Comparison of ENCODE assay signal across 23 cellular contexts in genomic region chr15:43941555-43941954, GRCh38.
A peak's percentile ranks its signal among the peaks of the same experiment; 100 is the strongest.
DNase-seq lines count a peak whose midpoint lies in the region; ATAC-seq and TF ChIP-seq lines count a peak whose summit lies in the region.
"Had no signal": no experiment of that assay in that cellular context is flagged by ENCODE, and none has a peak within 500 bp of the region (broad histone marks: within the 10 kb centered on the region; RNA-seq: fewer than 3 reads in every experiment).

No MANE protein-coding gene starts in this region.

- no peak overlapping the region for H3K9ac ChIP-seq in adipocyte (ENCODE audit: low read length)
- H3K9ac ChIP-seq: neural progenitor cell had no signal

- H3K4me1 ChIP-seq in adipocyte (ENCODE audit: control insufficient read depth, insufficient read depth, low read length) (peaks cover 13% of the 10 kb centered on the region), body of pancreas (no peaks in the 10 kb centered on the region)
- H3K4me1 ChIP-seq: gastrocnemius medialis, HAP-1, neural progenitor cell, psoas muscle, SJSA1 had no signal

- ATAC-seq in GM18498 (IDR thresholded peaks at IDR 0.05; ENCODE audit: unreplicated experiment) (peak; percentile 72), GM21390 (IDR thresholded peaks at IDR 0.05; ENCODE audit: unreplicated experiment) (peak; percentile 69), HG03066 (IDR thresholded peaks at IDR 0.05; ENCODE audit: low read depth, unreplicated experiment) (peak; percentile 74), body of pancreas (no peak)
- ATAC-seq: activated T-helper 17 cell treated with anti-CD3 and anti-CD28 coated beads, Interleukin-2, amount 50 U/mL, for 72 hours; gastrocnemius medialis; PC-3; psoas muscle had no signal

- H3K27me3 ChIP-seq in adipocyte (replicated peaks; ENCODE audit: control insufficient read depth, insufficient read depth, low read length) (no peaks in the 10 kb centered on the region), body of pancreas (no peaks in the 10 kb centered on the region)
- H3K27me3 ChIP-seq: gastrocnemius medialis, neural progenitor cell, SJSA1 had no signal

- H3K36me3 ChIP-seq in adipocyte (ENCODE audit: control insufficient read depth, insufficient read depth, low read length, severe bottlenecking) = no peaks in the 10 kb centered on the region
- H3K36me3 ChIP-seq in body of pancreas (replicated peaks in 1 of 2; ENCODE audit: insufficient read depth in 1 of 2, low read depth in 2 of 2) = no peaks in the 10 kb centered on the region
- H3K36me3 ChIP-seq: gastrocnemius medialis, HAP-1, neural progenitor cell, SJSA1 had no signal

- no peaks in the 10 kb centered on the region for H3K9me3 ChIP-seq in adipocyte (ENCODE audit: control insufficient read depth, low read length)
- H3K9me3 ChIP-seq in body of pancreas = no peaks in the 10 kb centered on the region
- H3K9me3 ChIP-seq: gastrocnemius medialis, HAP-1, psoas muscle, SJSA1 had no signal

- WGBS in body of pancreas, 2 donors = 85 to 87% methylated on average over 3 of the region's 3 CpGs

- intact Hi-C loops in body of pancreas (cut with DNase I) = no loop called here

- DNase-seq in adipocyte (ENCODE audit: low read depth) = peak; percentile 4
- no peak for DNase-seq in activated CD4-positive, alpha-beta T cell treated with anti-CD3 and anti-CD28 coated beads for 1 hour
- DNase-seq in NCI-H748 treated with DMSO at 0.1 percent for 48 hours (lab: John Stamatoyannopoulos, UW) = no peak
- DNase-seq in body of pancreas = no peak
- no peak for DNase-seq in hepatic stellate cell (ENCODE audit: low spot score)
- DNase-seq: CD4-positive, alpha-beta T cell; DMS53; erythroblast; gastrocnemius medialis; IMR-90; NCI-H1930; NCI-H446 treated with DMSO at 0.1 percent for 48 hours; PC-3; psoas muscle; stimulated activated CD4-positive, alpha-beta T cell treated with anti-CD3 and anti-CD28 coated beads, Interleukin-4, amount 100 ng/mL, for 24 hours had no signal

- H3K27ac ChIP-seq in body of pancreas = no peak overlapping the region
- H3K27ac ChIP-seq: gastrocnemius medialis, neural progenitor cell, psoas muscle, SJSA1, skin epidermis had no signal

- H3K4me3 ChIP-seq in adipocyte (ENCODE audit: low read length) (no peak overlapping the region), body of pancreas (no peak overlapping the region)
- H3K4me3 ChIP-seq: gastrocnemius medialis, HAP-1, neural progenitor cell, psoas muscle, SJSA1, skin epidermis had no signal

- no peak for TF ChIP-seq POLR2A in body of pancreas (IDR thresholded peaks at IDR 0.05)

- TF ChIP-seq CTCF in body of pancreas (IDR thresholded peaks at IDR 0.05) = no peak
